In the genomic region with DNA sequence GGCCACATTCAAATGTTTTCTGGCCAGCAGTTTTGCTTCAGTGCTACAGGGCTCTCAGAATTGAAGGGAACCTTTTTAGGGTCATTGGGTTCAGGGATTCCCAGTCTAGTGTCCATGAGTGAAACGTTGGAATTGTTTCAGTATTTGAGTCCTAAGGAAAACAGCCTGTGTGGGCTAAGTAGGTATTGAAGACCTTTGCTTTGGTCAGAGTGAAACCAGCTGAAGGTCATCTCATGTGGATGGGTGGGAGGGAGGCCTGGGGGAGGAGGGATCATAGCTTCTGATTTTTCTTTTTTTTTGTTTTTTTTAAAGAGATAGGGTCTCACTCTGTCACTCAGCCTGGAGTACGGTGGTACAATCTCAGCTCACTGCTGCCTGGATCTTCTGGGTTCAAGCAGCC, we compare ENCODE assay signal across 14 cellular contexts. TPM values are rescaled to one million over a fixed set of nuclear protein-coding genes. Genes with fewer than 3 reads are reported as not detected.
DNase-seq lines count a peak whose midpoint lies in the region; ATAC-seq and TF ChIP-seq lines count a peak whose summit lies in the region.
"Had no signal": no experiment of that assay in that cellular context is flagged by ENCODE, and none has a peak within 500 bp of the region (broad histone marks: within the 10 kb centered on the region; RNA-seq: fewer than 3 reads in every experiment).

No MANE protein-coding gene starts in this region.

- H3K36me3 Mint-ChIP-seq in CD4-positive, CD25-positive, alpha-beta regulatory T cell, result peaks cover 32% of the 10 kb centered on the region
- H3K36me3 Mint-ChIP-seq in activated naive CD8-positive, alpha-beta T cell, result peaks cover 13% of the 10 kb centered on the region

- no peak for DNase-seq in CD4-positive, CD25-positive, alpha-beta regulatory T cell
- DNase-seq in fibroblast of villous mesenchyme (ENCODE audit: low read depth) (peak; percentile 55), gastrocnemius medialis (no peak), HT-29 (ENCODE audit: low spot score) (no peak), anterior cingulate cortex (lab: John Stamatoyannopoulos, UW) (no peak), epidermal melanocyte (ENCODE audit: insufficient read length, low spot score) (no peak)
- DNase-seq: head of caudate nucleus, NCI-H1417 treated with DMSO at 0.1 percent for 48 hours, NCI-H510A treated with DMSO at 0.1 percent for 48 hours, SIG-M5 had no signal

- peaks cover 7% of the 10 kb centered on the region for H3K36me3 ChIP-seq in CD4-positive, CD25-positive, alpha-beta regulatory T cell (ENCODE audit: control insufficient read depth, insufficient read depth, low read length)
- H3K36me3 ChIP-seq in gastrocnemius medialis, result no peaks in the 10 kb centered on the region

- no peak for TF ChIP-seq POLR2A in gastrocnemius medialis (IDR thresholded peaks at IDR 0.05)

- no peaks in the 10 kb centered on the region for H3K27me3 Mint-ChIP-seq in CD4-positive, CD25-positive, alpha-beta regulatory T cell
- H3K27me3 Mint-ChIP-seq in activated naive CD8-positive, alpha-beta T cell, result no peaks in the 10 kb centered on the region
- H3K27me3 Mint-ChIP-seq: IgD-negative memory B cell, memory B cell had no signal

- in situ Hi-C loops in gastrocnemius medialis (cut with MboI; ENCODE audit: low sequenced_read_pairs in 4 of 4), result no loop called here

- H3K9me3 Mint-ChIP-seq in CD4-positive, CD25-positive, alpha-beta regulatory T cell, result peaks cover 0 to 18% (median 2%) of the 10 kb centered on the region in 7 donors
- peaks cover 15% of the 10 kb centered on the region for H3K9me3 Mint-ChIP-seq in activated naive CD8-positive, alpha-beta T cell (ENCODE audit: low read depth)

- H3K4me3 Mint-ChIP-seq in CD4-positive, CD25-positive, alpha-beta regulatory T cell, result peak overlapping the region in 3 of 4 donors; percentile 16 to 88 (median 74)
- H3K4me3 Mint-ChIP-seq in activated naive CD8-positive, alpha-beta T cell, result peak overlapping the region; percentile 40
- H3K4me3 Mint-ChIP-seq: memory B cell had no signal

- no peaks in the 10 kb centered on the region for H3K27me3 ChIP-seq in CD4-positive, CD25-positive, alpha-beta regulatory T cell (ENCODE audit: control insufficient read depth, insufficient read depth, low read length)
- H3K27me3 ChIP-seq in gastrocnemius medialis, result no peaks in the 10 kb centered on the region

- H3K4me1 ChIP-seq in CD4-positive, CD25-positive, alpha-beta regulatory T cell (ENCODE audit: control insufficient read depth, insufficient read depth, low read length, poor library complexity, severe bottlenecking), result peaks cover 81% of the 10 kb centered on the region
- peaks cover 0 to 13% of the 10 kb centered on the region in 2 donors for H3K4me1 ChIP-seq in gastrocnemius medialis

- H3K27ac Mint-ChIP-seq in CD4-positive, CD25-positive, alpha-beta regulatory T cell, result peak overlapping the region; percentile 90 to 94 (median 92)
- H3K27ac Mint-ChIP-seq in activated naive CD8-positive, alpha-beta T cell, result peak overlapping the region; percentile 85

- peaks cover 3 to 12% of the 10 kb centered on the region in 2 experiments for H3K9me3 ChIP-seq in CD4-positive, CD25-positive, alpha-beta regulatory T cell (ENCODE audit: control insufficient read depth in 2 of 2, low read length in 2 of 2)
- H3K9me3 ChIP-seq in gastrocnemius medialis, result no peaks in the 10 kb centered on the region

- ATAC-seq in CD4-positive, CD25-positive, alpha-beta regulatory T cell (ENCODE audit: low read depth in 2 of 2), result no peak
- no peak for ATAC-seq in gastrocnemius medialis
- ATAC-seq in HG02798 (IDR thresholded peaks at IDR 0.05; ENCODE audit: poor library complexity, unreplicated experiment), result no peak

- peak overlapping the region; percentile 59 for H3K4me3 ChIP-seq in CD4-positive, CD25-positive, alpha-beta regulatory T cell (ENCODE audit: low read depth, low read length)
- H3K4me3 ChIP-seq in fibroblast of villous mesenchyme (ENCODE audit: low read depth, low read length) (no peak overlapping the region), gastrocnemius medialis (no peak overlapping the region)

- H3K4me1 Mint-ChIP-seq in CD4-positive, CD25-positive, alpha-beta regulatory T cell, result peaks cover 58 to 100% (median 79%) of the 10 kb centered on the region in 4 donors
- peaks cover 98% of the 10 kb centered on the region for H3K4me1 Mint-ChIP-seq in activated naive CD8-positive, alpha-beta T cell (ENCODE audit: low read depth)

- H3K27ac ChIP-seq in CD4-positive, CD25-positive, alpha-beta regulatory T cell (ENCODE audit: insufficient read depth, low read length, poor library complexity, severe bottlenecking), result peak overlapping the region; percentile 35
- peak overlapping the region; percentile 44 to 68 (median 52) for H3K27ac ChIP-seq in gastrocnemius medialis

- TF ChIP-seq CTCF in fibroblast of villous mesenchyme (IDR thresholded peaks at IDR 0.05; ENCODE audit: insufficient read depth, low read depth, low read length) (no peak), gastrocnemius medialis (IDR thresholded peaks at IDR 0.05 in 4 of 5, conservative IDR thresholded peaks at IDR 0.05 in 1 of 5) (no peak)

- intact Hi-C loops in gastrocnemius medialis (cut with DNase I; ENCODE audit: low total_unique reads), result no loop called here

RNA-seq across cellular contexts. Expression of a gene that starts 20.2 kb away (rescaled TPM):
- total RNA-seq in CD4-positive, CD25-positive, alpha-beta regulatory T cell, result 61.5 TPM
- 10 to 100 TPM; 34.8 to 48.4 (median 39.5) TPM for polyA plus RNA-seq in CD4-positive, CD25-positive, alpha-beta regulatory T cell
- total RNA-seq in fibroblast of villous mesenchyme (19.0 and 26.3 TPM in 2 replicates), gastrocnemius medialis (1 to 10 TPM; 3.6 to 4.8 (median 4.0) TPM)
- 19.3 and 23.0 TPM in 2 replicates for total RNA-seq in HT-29 (2014; rRNA removed; shearing (Covaris generic))
